In the genomic region with DNA sequence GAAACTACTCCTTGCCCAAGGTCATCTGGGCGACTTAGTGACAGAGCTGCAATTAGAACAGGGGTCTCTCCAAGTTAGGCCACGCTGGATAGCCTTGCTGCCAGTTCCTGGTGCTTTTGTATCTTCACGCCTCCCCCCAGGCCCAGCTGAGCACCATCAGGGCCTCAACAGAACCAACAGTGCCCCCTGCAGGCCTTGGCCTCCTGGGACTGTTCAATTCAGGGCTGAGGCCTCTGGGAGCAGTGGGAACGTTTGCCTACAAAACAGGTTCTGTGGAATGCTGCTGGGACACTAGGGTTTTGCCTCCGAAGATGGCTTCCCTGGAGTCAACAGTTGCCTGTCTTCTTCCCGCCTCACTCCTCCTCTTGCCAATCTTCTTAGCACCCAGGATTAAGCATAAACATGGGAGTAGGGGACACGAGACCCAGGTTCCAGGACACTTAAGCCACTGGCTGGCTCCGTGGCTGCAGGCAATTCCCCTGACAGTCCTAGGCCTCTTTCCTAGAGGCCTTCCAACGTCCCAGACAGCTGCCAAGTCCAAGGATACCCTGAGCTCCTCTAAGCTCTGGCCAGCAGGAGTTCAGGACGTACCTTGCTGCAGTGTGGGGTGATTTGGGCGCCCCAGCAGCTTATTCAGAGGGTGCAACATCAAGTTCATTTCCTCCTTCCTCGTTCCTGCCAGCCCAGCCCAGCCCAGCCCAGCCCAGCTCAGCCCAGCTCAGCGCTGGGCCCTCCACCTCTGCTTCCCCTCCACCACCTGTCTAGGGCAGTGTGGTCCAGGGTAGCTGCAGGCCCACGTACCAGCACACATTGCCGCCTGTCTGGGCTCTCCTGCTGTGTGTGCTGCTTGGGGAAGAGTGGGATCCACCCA, we compare ENCODE assay signal across 8 cellular contexts.
A peak's percentile ranks its signal among the peaks of the same experiment; 100 is the strongest.
DNase-seq lines count a peak whose midpoint lies in the region; ATAC-seq, FAIRE-seq and TF ChIP-seq lines count a peak whose summit lies in the region.

No MANE protein-coding gene starts in this region.

- H3K4me1 ChIP-seq in A549 = peaks cover 4% of the 10 kb centered on the region; the same call in 1 of the 3 replicates
- H3K4me1 ChIP-seq in spleen = peaks cover 6 to 14% (median 11%) of the 10 kb centered on the region in 6 donors

- TF ChIP-seq POLR2A in A549 (IDR thresholded peaks at IDR 0.05; ENCODE audit: low read length) = no peak
- TF ChIP-seq POLR2A in spleen (IDR thresholded peaks at IDR 0.05) = no peak

- peak; percentile 18 for FAIRE-seq in A549 (lab: Jason Lieb, UNC)

- WGBS in A549 (ENCODE audit: missing lambda C conversion rate) = 30% methylated on average over 13 of the region's 15 CpGs
- 48 to 71% (median 67%) methylated on average over 15 of the region's 15 CpGs for WGBS in spleen, 5 donors

- intact Hi-C loops in left ventricle myocardium superior (cut with micrococcal nuclease) = no loop called here
- intact Hi-C loops in spleen (cut with DNase I; ENCODE audit: low total_unique reads) = loop anchor here (5.0 kb wide), 1 partner anchor 530 kb away; no protein-coding TSS in a partner anchor

- POLR2A ChIA-PET in A549 (lab: Yijun Ruan, JAX) = no interaction called here

- ATAC-seq in A549 = peak; percentile 75 to 91
- peak; percentile 53 to 59 for ATAC-seq in activated T-cell treated with anti-CD3 and anti-CD28 coated beads, Interleukin-2, amount 50 U/mL, for 72 hours (replicated peaks in 1 of 2)
- peak; percentile 53 for ATAC-seq in left ventricle myocardium superior
- ATAC-seq in HG03045 (IDR thresholded peaks at IDR 0.05; ENCODE audit: unreplicated experiment) = no peak

- no peak overlapping the region for H3K4me2 ChIP-seq in A549

- peak; percentile 78 to 88 for DNase-seq in A549 (ENCODE audit: low read depth in 1 of 2, low spot score in 1 of 2)
- peak; percentile 80 for DNase-seq in GM13976 (ENCODE audit: low spot score)
- peak; percentile 87 for DNase-seq in NCI-H82 (lab: John Stamatoyannopoulos, UW)
- peak; percentile 50 to 56 for DNase-seq in activated T-cell treated with anti-CD3 and anti-CD28 coated beads, Interleukin-2, amount 50 U/mL, for 72 hours
- DNase-seq in left ventricle myocardium superior = peak; percentile 64
- peak; percentile 82 for DNase-seq in spleen
- no peak for DNase-seq in epidermal melanocyte (ENCODE audit: insufficient read length, low spot score)

- H3K4me3 Mint-ChIP-seq in activated T-cell treated with anti-CD3 and anti-CD28 coated beads, Interleukin-2, amount 50 U/mL, for 72 hours = no peak overlapping the region

- H3K4me3 ChIP-seq in A549 (no peak overlapping the region), spleen (no peak overlapping the region)

- peaks cover 0 to 27% (median 10%) of the 10 kb centered on the region in 7 donors for H3K27me3 ChIP-seq in spleen (replicated peaks in 1 of 7)

- CTCF ChIA-PET in A549 (lab: Yijun Ruan, JAX) = interaction anchor here (0.8 to 4.5 kb wide), 25 partner anchors 9 to 704 kb away, joined by 3 to 44 read pairs (median 3); a partner anchor contains a TSS

- peak; percentile 72 for TF ChIP-seq CTCF in A549 (IDR thresholded peaks at IDR 0.05)
- peak; percentile 55 for TF ChIP-seq CTCF in GM13976 (IDR thresholded peaks at IDR 0.05; ENCODE audit: borderline replicate concordance, control extremely low read depth, extremely low read depth, insufficient read depth, missing control alignments)
- peak in 10 of 11 experiments; percentile 12 to 74 (median 54) for TF ChIP-seq CTCF in spleen (IDR thresholded peaks at IDR 0.05 in 8 of 11, conservative IDR thresholded peaks at IDR 0.05 in 3 of 11)

- H3K9me3 ChIP-seq in A549 = peaks cover 5% of the 10 kb centered on the region; the same call in 2 of the 3 replicates
- H3K9me3 ChIP-seq in spleen = peaks cover 0 to 9% (median 3%) of the 10 kb centered on the region in 8 donors

- no peak overlapping the region for H3K27ac Mint-ChIP-seq in activated T-cell treated with anti-CD3 and anti-CD28 coated beads, Interleukin-2, amount 50 U/mL, for 72 hours

- TF ChIP-seq RAD21 in A549 (conservative IDR thresholded peaks at IDR 0.05 in 1 of 2, IDR thresholded peaks at IDR 0.05 in 1 of 2) = peak; percentile 88 to 91

- H3K4me1 Mint-ChIP-seq in activated T-cell treated with anti-CD3 and anti-CD28 coated beads, Interleukin-2, amount 50 U/mL, for 72 hours (ENCODE audit: low read depth) = no peaks in the 10 kb centered on the region

- TF ChIP-seq EP300 in A549 (IDR thresholded peaks at IDR 0.05) = no peak

- peaks cover 6% of the 10 kb centered on the region for H3K27me3 Mint-ChIP-seq in activated T-cell treated with anti-CD3 and anti-CD28 coated beads, Interleukin-2, amount 50 U/mL, for 72 hours (ENCODE audit: low read depth)

- in situ Hi-C loops in GM13976 (cut with MboI; ENCODE audit: low sequenced_read_pairs, unreplicated experiment) = no loop called here

- peaks cover 0 to 3% of the 10 kb centered on the region in 2 donors for H3K36me3 Mint-ChIP-seq in activated T-cell treated with anti-CD3 and anti-CD28 coated beads, Interleukin-2, amount 50 U/mL, for 72 hours (ENCODE audit: insufficient read depth in 2 of 2)

- no peaks in the 10 kb centered on the region for H3K36me3 ChIP-seq in spleen

- H3K9me3 Mint-ChIP-seq in activated T-cell treated with anti-CD3 and anti-CD28 coated beads, Interleukin-2, amount 50 U/mL, for 72 hours = peaks cover 4 to 5% of the 10 kb centered on the region in 2 donors

- H3K27ac ChIP-seq in A549 (no peak overlapping the region; a peak in 1 of 6 replicates), spleen (no peak overlapping the region)

TF ChIP-seq in A549, 52 proteins besides CTCF, POLR2A, EP300 and RAD21:
- TF ChIP-seq ZSCAN20 (CRISPR knock-in tag; IDR thresholded peaks at IDR 0.05) = no peak
- TF ChIP-seq SMC3 (IDR thresholded peaks at IDR 0.05) = peak; percentile 84
TF ChIP-seq in A549: peak in this region for 1.
